19 cellular contexts compared by ENCODE assay signal in the genomic region with DNA sequence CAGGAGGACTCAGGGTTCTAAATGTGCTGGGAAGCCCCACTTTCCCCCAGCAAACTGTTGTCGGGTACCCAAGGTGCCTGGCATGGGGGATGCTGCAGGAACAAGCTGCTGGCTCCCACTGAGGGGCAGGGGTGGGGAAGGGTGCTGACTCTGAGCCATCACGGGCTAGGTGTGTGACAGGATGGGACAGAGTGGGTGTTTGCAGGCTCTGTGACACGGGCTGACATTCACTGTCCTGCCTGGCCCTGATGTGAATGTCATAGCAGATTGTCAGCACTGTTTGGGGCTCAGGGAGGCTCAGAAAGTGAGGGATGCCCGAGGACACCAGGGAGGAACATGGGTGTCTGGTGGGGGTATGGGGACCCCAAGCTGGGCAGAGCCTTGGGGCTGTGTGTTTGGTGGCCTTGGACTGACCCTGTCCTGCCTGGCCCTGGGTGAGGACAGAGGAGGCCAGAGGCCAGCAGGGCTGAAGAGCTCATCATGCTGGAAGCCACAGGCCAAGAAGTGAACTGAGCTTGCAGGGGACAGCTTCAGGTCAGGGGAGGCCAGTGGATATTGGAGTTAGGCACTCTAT. TPM values are rescaled to one million over a fixed set of nuclear protein-coding genes. Genes with fewer than 3 reads are reported as not detected.
DNase-seq lines count a peak whose midpoint lies in the region; ATAC-seq and TF ChIP-seq lines count a peak whose summit lies in the region.
"Had no signal": no experiment of that assay in that cellular context is flagged by ENCODE, and none has a peak within 500 bp of the region (broad histone marks: within the 10 kb centered on the region; RNA-seq: fewer than 3 reads in every experiment).

No MANE protein-coding gene starts in this region.

- H3K4me1 ChIP-seq in cardiac muscle cell (ENCODE audit: low read depth) (peaks cover 87% of the 10 kb centered on the region), heart right ventricle (peaks cover 41 to 97% (median 70%) of the 10 kb centered on the region in 9 donors), neural progenitor cell (peaks cover 27% of the 10 kb centered on the region)

- no peaks in the 10 kb centered on the region for H3K9me3 ChIP-seq in cardiac muscle cell (ENCODE audit: low read depth)
- no peaks in the 10 kb centered on the region for H3K9me3 ChIP-seq in heart right ventricle
- H3K9me3 ChIP-seq in neural progenitor cell (ENCODE audit: low read depth), result no peaks in the 10 kb centered on the region
- H3K9me3 ChIP-seq: neutrophil, uterus had no signal

- H3K36me3 ChIP-seq in cardiac muscle cell, result no peaks in the 10 kb centered on the region
- no peaks in the 10 kb centered on the region for H3K36me3 ChIP-seq in heart right ventricle
- H3K36me3 ChIP-seq in neural progenitor cell, result no peaks in the 10 kb centered on the region
- H3K36me3 ChIP-seq: neutrophil, uterus had no signal

- no peaks in the 10 kb centered on the region for H3K9me3 Mint-ChIP-seq in neural progenitor cell
- H3K9me3 Mint-ChIP-seq in activated CD4-positive, alpha-beta memory T cell treated with anti-CD3 and anti-CD28 coated beads for 36 hours, result peaks cover 6% of the 10 kb centered on the region

- peaks cover 5% of the 10 kb centered on the region for H3K79me2 ChIP-seq in neural progenitor cell (ENCODE audit: low read depth)

- H3K4me1 Mint-ChIP-seq in neural progenitor cell, result peaks cover 86% of the 10 kb centered on the region
- peaks cover 2% of the 10 kb centered on the region for H3K4me1 Mint-ChIP-seq in activated CD4-positive, alpha-beta memory T cell treated with anti-CD3 and anti-CD28 coated beads for 36 hours (ENCODE audit: low read depth)

- POLR2A ChIA-PET in activated CD4-positive, alpha-beta memory T cell treated with anti-CD3 and anti-CD28 coated beads for 36 hours (lab: Charles Lee), result no interaction called here

- H3F3A ChIP-seq in neural progenitor cell (ENCODE audit: low read depth), result peaks cover 14% of the 10 kb centered on the region

- H3K4me3 ChIP-seq in cardiac muscle cell (no peak overlapping the region), heart right ventricle (no peak overlapping the region), neural progenitor cell (no peak overlapping the region)
- H3K4me3 ChIP-seq: GM12878, skin epidermis, uterus had no signal

- peak overlapping the region; percentile 74 for H3K4me3 Mint-ChIP-seq in neural progenitor cell
- no peak overlapping the region for H3K4me3 Mint-ChIP-seq in activated CD4-positive, alpha-beta memory T cell treated with anti-CD3 and anti-CD28 coated beads for 36 hours
- H3K4me3 Mint-ChIP-seq: activated CD8-positive, alpha-beta memory T cell treated with anti-CD3 and anti-CD28 coated beads, Interleukin-2, amount 10 ng/mL, durations not matched to agents 7 days and 5 days; stimulated activated naive B cell treated with anti-CD40 and anti-IgM and Interleukin-4, amounts not matched to agents 10 μg/mL and 1 μg/mL and 100 μg/mL, for 72 hours; T-cell had no signal

- H3K4me2 ChIP-seq in neural progenitor cell, result no peak overlapping the region

- ATAC-seq in Right ventricle myocardium inferior (no peak), heart right ventricle (no peak), HG02884 (IDR thresholded peaks at IDR 0.05; ENCODE audit: unreplicated experiment) (no peak)
- ATAC-seq: HCT116 had no signal

- peaks cover 7% of the 10 kb centered on the region for H3K27me3 Mint-ChIP-seq in neural progenitor cell (ENCODE audit: insufficient read depth, low read depth)
- H3K27me3 Mint-ChIP-seq in activated CD4-positive, alpha-beta memory T cell treated with anti-CD3 and anti-CD28 coated beads for 36 hours, result no peaks in the 10 kb centered on the region
- H3K27me3 Mint-ChIP-seq: activated CD8-positive, alpha-beta memory T cell treated with anti-CD3 and anti-CD28 coated beads, Interleukin-2, amount 10 ng/mL, durations not matched to agents 7 days and 5 days had no signal

- intact Hi-C loops in Right ventricle myocardium inferior (cut with DNase I) (loop anchor here (2.0 kb wide), 1 partner anchor 18 kb away; no protein-coding TSS in a partner anchor), heart right ventricle (cut with DNase I) (loop anchor here in 1 of 10 donors (1.0 kb wide), 1 partner anchor 17 kb away; no protein-coding TSS in a partner anchor)
- intact Hi-C loops in activated CD4-positive, alpha-beta memory T cell treated with anti-CD3 and anti-CD28 coated beads for 36 hours (cut with micrococcal nuclease), result no loop called here

- H3K27me3 ChIP-seq in cardiac muscle cell (no peaks in the 10 kb centered on the region), heart right ventricle (no peaks in the 10 kb centered on the region), neural progenitor cell (no peaks in the 10 kb centered on the region)
- H3K27me3 ChIP-seq: uterus had no signal

- CTCF ChIA-PET in activated CD4-positive, alpha-beta memory T cell treated with anti-CD3 and anti-CD28 coated beads for 36 hours (lab: Charles Lee), result no interaction called here

- H3K36me3 Mint-ChIP-seq in neural progenitor cell, result peaks cover 2% of the 10 kb centered on the region
- no peaks in the 10 kb centered on the region for H3K36me3 Mint-ChIP-seq in activated CD4-positive, alpha-beta memory T cell treated with anti-CD3 and anti-CD28 coated beads for 36 hours
- H3K36me3 Mint-ChIP-seq: activated CD8-positive, alpha-beta memory T cell treated with anti-CD3 and anti-CD28 coated beads, Interleukin-2, amount 10 ng/mL, durations not matched to agents 7 days and 5 days; stimulated activated naive B cell treated with anti-CD40 and anti-IgM and Interleukin-4, amounts not matched to agents 10 μg/mL and 1 μg/mL and 100 μg/mL, for 72 hours; T-cell had no signal

- TF ChIP-seq CTCF in cardiac muscle cell (IDR thresholded peaks at IDR 0.05; ENCODE audit: low read depth, low read length) (no peak), heart right ventricle (IDR thresholded peaks at IDR 0.05) (no peak), neural progenitor cell (IDR thresholded peaks at IDR 0.05) (no peak)

- no peak overlapping the region for H2AFZ ChIP-seq in neural progenitor cell (replicated peaks)

- H3K9ac ChIP-seq in neural progenitor cell, result no peak overlapping the region

- WGBS in heart right ventricle, 2 donors, result 43 to 54% methylated on average over 4 of the region's 4 CpGs

- H3K27ac Mint-ChIP-seq in neural progenitor cell, result peak overlapping the region; percentile 98
- H3K27ac Mint-ChIP-seq in activated CD4-positive, alpha-beta memory T cell treated with anti-CD3 and anti-CD28 coated beads for 36 hours, result no peak overlapping the region
- H3K27ac Mint-ChIP-seq: activated CD8-positive, alpha-beta memory T cell treated with anti-CD3 and anti-CD28 coated beads, Interleukin-2, amount 10 ng/mL, durations not matched to agents 7 days and 5 days; stimulated activated naive B cell treated with anti-CD40 and anti-IgM and Interleukin-4, amounts not matched to agents 10 μg/mL and 1 μg/mL and 100 μg/mL, for 72 hours had no signal

- DNase-seq in cardiac muscle cell (ENCODE audit: low read depth in 1 of 2, low spot score in 1 of 2) (no peak), Right ventricle myocardium inferior (ENCODE audit: missing footprints) (no peak), heart right ventricle (no peak), neural progenitor cell (ENCODE audit: low spot score) (no peak), KG1 (lab: John Stamatoyannopoulos, UW) (no peak), dermis blood vessel endothelial cell (no peak)
- DNase-seq in activated CD4-positive, alpha-beta memory T cell treated with anti-CD3 and anti-CD28 coated beads for 36 hours, result no peak
- DNase-seq: activated CD8-positive, alpha-beta memory T cell treated with anti-CD3 and anti-CD28 coated beads, Interleukin-2, amount 10 ng/mL, durations not matched to agents 7 days and 5 days; activated naive CD4-positive, alpha-beta T cell; stimulated activated naive B cell treated with anti-CD40 and anti-IgM and Interleukin-4, amounts not matched to agents 10 μg/mL and 1 μg/mL and 100 μg/mL, for 72 hours; T-cell had no signal

- H3K27ac ChIP-seq in cardiac muscle cell (peak overlapping the region; percentile 97), heart right ventricle (peak overlapping the region in 9 of 10 donors; percentile 37 to 92 (median 84)), neural progenitor cell (no peak overlapping the region)
- H3K27ac ChIP-seq: neutrophil, uterus had no signal

- peaks cover 53% of the 10 kb centered on the region for H4K20me1 ChIP-seq in neural progenitor cell (ENCODE audit: low read depth)

RNA-seq across cellular contexts. Expression of gene WNK2, which starts 20.6 kb away (rescaled TPM):
- 31.6 and 92.2 TPM in 2 replicates for total RNA-seq in cardiac muscle cell
- 34.5 and 88.3 TPM in 2 replicates for polyA plus RNA-seq in cardiac muscle cell
- total RNA-seq in Right ventricle myocardium inferior, result 200 TPM
- 100 to 1,000 TPM; 138 to 236 (median 200) TPM for total RNA-seq in heart right ventricle
- polyA plus RNA-seq in heart right ventricle, result 100 to 1,000 TPM in 1 of 2 donors, 10 to 100 TPM in 1; 16.6 to 115 TPM
- 6.2 and 16.7 TPM in 2 replicates for total RNA-seq in neural progenitor cell (ENCODE audit: low replicate concordance)
- 1 to 10 TPM; 1.2 to 1.6 TPM for total RNA-seq in activated CD4-positive, alpha-beta memory T cell treated with anti-CD3 and anti-CD28 coated beads for 36 hours
- not detected in 2 replicates for total RNA-seq in dermis blood vessel endothelial cell
- total RNA-seq: activated CD8-positive, alpha-beta memory T cell treated with anti-CD3 and anti-CD28 coated beads, Interleukin-2, amount 10 ng/mL, durations not matched to agents 7 days and 5 days; fibroblast of villous mesenchyme; lung microvascular endothelial cell had no signal
- polyA plus RNA-seq: GM12878 had no signal
